15 cellular contexts compared by ENCODE assay signal in genomic region chr22:50612715-50613221, GRCh38. TPM values are rescaled to one million over a fixed set of nuclear protein-coding genes. Genes with fewer than 3 reads are reported as not detected.
DNase-seq lines count a peak whose midpoint lies in the region; ATAC-seq and TF ChIP-seq lines count a peak whose summit lies in the region.
"Had no signal": no experiment of that assay in that cellular context is flagged by ENCODE, and none has a peak within 500 bp of the region (broad histone marks: within the 10 kb centered on the region; RNA-seq: fewer than 3 reads in every experiment).

No MANE protein-coding gene starts in this region.

- no peak overlapping the region for H3K4me2 ChIP-seq in osteoblast (ENCODE audit: insufficient read depth, low read length)

- no peak overlapping the region for H3K4me3 ChIP-seq in osteoblast (ENCODE audit: insufficient read depth, low read length)
- H3K4me3 ChIP-seq: tibial nerve had no signal

- H2AFZ ChIP-seq in osteoblast (ENCODE audit: low read length): no peak overlapping the region

- H3K27me3 Mint-ChIP-seq in immature natural killer cell (ENCODE audit: low read depth in 3 of 3): peaks cover 0 to 22% (median 13%) of the 10 kb centered on the region in 3 donors
- H3K27me3 Mint-ChIP-seq in T-helper 2 cell treated with Interferon-gamma antibody and Interleukin-4, amounts not matched to agents 5 μg/mL and 100 μg/mL, for 36 hours (ENCODE audit: low read depth): peaks cover 6% of the 10 kb centered on the region

- peaks cover 4 to 7% of the 10 kb centered on the region in 2 donors for H3K4me1 Mint-ChIP-seq in immature natural killer cell
- H3K4me1 Mint-ChIP-seq in T-helper 2 cell treated with Interferon-gamma antibody and Interleukin-4, amounts not matched to agents 5 μg/mL and 100 μg/mL, for 36 hours (ENCODE audit: low read depth): peaks cover 3% of the 10 kb centered on the region

- H4K20me1 ChIP-seq in osteoblast (ENCODE audit: insufficient read depth, low read length): no peaks in the 10 kb centered on the region

- no peaks in the 10 kb centered on the region for H3K9me3 ChIP-seq in osteoblast (ENCODE audit: low read depth, low read length)
- H3K9me3 ChIP-seq: tibial nerve had no signal

- no peaks in the 10 kb centered on the region for H3K9me3 Mint-ChIP-seq in immature natural killer cell
- no peaks in the 10 kb centered on the region for H3K9me3 Mint-ChIP-seq in T-helper 2 cell treated with Interferon-gamma antibody and Interleukin-4, amounts not matched to agents 5 μg/mL and 100 μg/mL, for 36 hours
- H3K9me3 Mint-ChIP-seq: neural crest cell had no signal

- no peak for ATAC-seq in GM19455 (IDR thresholded peaks at IDR 0.05; ENCODE audit: unreplicated experiment)

- no peak for TF ChIP-seq CTCF in osteoblast (IDR thresholded peaks at IDR 0.05; ENCODE audit: extremely low read depth, low read depth, low read length)

- DNase-seq in activated CD4-positive, CD25-positive, alpha-beta regulatory T cell treated with anti-CD3 and anti-CD28 coated beads, Interleukin-2, amount 50 U/mL, for 72 hours: peak; percentile 41
- DNase-seq in activated CD4-positive, CD25-positive, alpha-beta regulatory T cell (lab: John Stamatoyannopoulos, UW): no peak
- DNase-seq in NAMALWA (ENCODE audit: low spot score) (peak; percentile 39), ecto neural progenitor cell (ENCODE audit: low spot score) (peak; percentile 71), osteoblast (ENCODE audit: insufficient read length, low spot score, missing footprints) (peak; percentile 74), immature natural killer cell (no peak)
- no peak for DNase-seq in T-helper 2 cell treated with Interferon-gamma antibody and Interleukin-4, amounts not matched to agents 5 μg/mL and 100 μg/mL, for 36 hours (ENCODE audit: low spot score)
- DNase-seq: activated naive CD4-positive, alpha-beta T cell treated with Interleukin-2 at 50 U/mL for 16 hours; dermis blood vessel endothelial cell; IMR-90; NCI-H446 treated with DMSO at 0.1 percent for 48 hours; T1000 had no signal

- H3K27ac ChIP-seq in osteoblast (ENCODE audit: low read depth, low read length): no peak overlapping the region

- H3K36me3 Mint-ChIP-seq in immature natural killer cell: no peaks in the 10 kb centered on the region
- H3K36me3 Mint-ChIP-seq in T-helper 2 cell treated with Interferon-gamma antibody and Interleukin-4, amounts not matched to agents 5 μg/mL and 100 μg/mL, for 36 hours (ENCODE audit: low read depth): no peaks in the 10 kb centered on the region

- H3K27ac Mint-ChIP-seq in immature natural killer cell: no peak overlapping the region
- H3K27ac Mint-ChIP-seq in T-helper 2 cell treated with Interferon-gamma antibody and Interleukin-4, amounts not matched to agents 5 μg/mL and 100 μg/mL, for 36 hours: no peak overlapping the region

- H3K27me3 ChIP-seq in osteoblast (ENCODE audit: insufficient read depth, low read length): peaks cover 4% of the 10 kb centered on the region

- no peak overlapping the region for H3K4me3 Mint-ChIP-seq in immature natural killer cell
- H3K4me3 Mint-ChIP-seq in T-helper 2 cell treated with Interferon-gamma antibody and Interleukin-4, amounts not matched to agents 5 μg/mL and 100 μg/mL, for 36 hours: no peak overlapping the region
- H3K4me3 Mint-ChIP-seq: neural crest cell had no signal

- no peaks in the 10 kb centered on the region for H3K79me2 ChIP-seq in osteoblast (ENCODE audit: insufficient read depth, low read length)

- no peaks in the 10 kb centered on the region for H3K4me1 ChIP-seq in osteoblast (ENCODE audit: insufficient read depth, low read length)
- H3K4me1 ChIP-seq: tibial nerve had no signal

- no peaks in the 10 kb centered on the region for H3K36me3 ChIP-seq in osteoblast (ENCODE audit: insufficient read depth, low read length)
- H3K36me3 ChIP-seq: tibial nerve had no signal

RNA-seq across cellular contexts. Expression of gene MAPK8IP2, which starts 12.2 kb away (rescaled TPM):
- 0.29 and 0.36 TPM in 2 replicates for total RNA-seq in osteoblast
- polyA plus RNA-seq in immature natural killer cell: not detected

RNA-seq across cellular contexts. Expression of gene ARSA, which starts 15.2 kb away (rescaled TPM):
- 35.1 and 38.4 TPM in 2 replicates for total RNA-seq in osteoblast
- polyA plus RNA-seq in immature natural killer cell: 10 to 100 TPM in 1 of 3 donors, 1 to 10 TPM in 2; 3.8 to 11.2 (median 7.7) TPM

RNA-seq across cellular contexts. Expression of gene CHKB, which starts 30.1 kb away (rescaled TPM):
- total RNA-seq in osteoblast: 27.4 and 28.6 TPM in 2 replicates
- 10 to 100 TPM; 44.0 to 51.3 (median 49.4) TPM for polyA plus RNA-seq in immature natural killer cell

RNA-seq across cellular contexts. Expression of gene CPT1B, which starts 34.5 kb away (rescaled TPM):
- 1.8 and 2.1 TPM in 2 replicates for total RNA-seq in osteoblast
- polyA plus RNA-seq in immature natural killer cell: 1 to 10 TPM in 1 of 3 donors, under 1 TPM in 1, not detected in 1; 0.09 to 2.9 TPM

RNA-seq across cellular contexts. Expression of gene SYCE3, which starts 50.0 kb away (rescaled TPM):
- total RNA-seq in osteoblast: not detected in 2 replicates
- not detected for polyA plus RNA-seq in immature natural killer cell
- total RNA-seq: dermis blood vessel endothelial cell, IMR-90, neural crest cell, tibial nerve had no signal
- polyA plus RNA-seq: IMR-90 had no signal

Comparison
In these comparisons a context has a peak if more than half of its experiments do, and no peak if none do; other contexts are left out.
1. DNase-seq: peak in activated CD4-positive, CD25-positive, alpha-beta regulatory T cell treated with anti-CD3 and anti-CD28 coated beads, Interleukin-2, amount 50 U/mL, for 72 hours (single experiment), NAMALWA (single experiment), ecto neural progenitor cell (single experiment) and osteoblast (single experiment); none in activated CD4-positive, CD25-positive, alpha-beta regulatory T cell (0 of 4), immature natural killer cell (0 of 3) and T-helper 2 cell treated with Interferon-gamma antibody and Interleukin-4, amounts not matched to agents 5 μg/mL and 100 μg/mL, for 36 hours (single experiment).